23 cellular contexts compared by ENCODE assay signal in genomic region chr18:38796762-38797161, GRCh38.
"Had no signal": no experiment of that assay in that cellular context is flagged by ENCODE, and none has a peak within 500 bp of the region (broad histone marks: within the 10 kb centered on the region; RNA-seq: fewer than 3 reads in every experiment).

No MANE protein-coding gene starts in this region.

- DNase-seq: hippocampal formation; kidney; left colon; left lung; lower lobe of right lung; mammary epithelial cell; mesenchymal stem cell; naive thymus-derived CD8-positive, alpha-beta T cell; nucleus accumbens; pancreas; right lobe of liver; stimulated activated CD4-positive, alpha-beta T cell treated with anti-CD3 and anti-CD28 coated beads, Interleukin-1b, Interleukin-23, amount 100 ng/mL, for 48 hours; stimulated activated CD4-positive, alpha-beta T cell treated with anti-CD3 and anti-CD28 coated beads, Interleukin-2, amount 100 ng/mL, for 48 hours; stimulated activated CD4-positive, alpha-beta T cell treated with anti-CD3 and anti-CD28 coated beads, Interleukin-4, amount 100 ng/mL, for 4 hours; stimulated activated CD8-positive, alpha-beta memory T cell treated with anti-CD3 and anti-CD28 coated beads, Interleukin-4, amount 100 ng/mL, for 48 hours; stimulated activated naive CD4-positive, alpha-beta T cell treated with Interleukin-2 at 50 U/mL for 16 hours; stimulated activated naive CD8-positive, alpha-beta T cell treated with anti-CD3 and anti-CD28 coated beads, Interleukin-15, amount 100 ng/mL, for 72 hours; substantia nigra; testis; thyroid gland; transverse colon; upper lobe of left lung had no signal

- ATAC-seq: left colon; left lung; lower lobe of right lung; naive thymus-derived CD8-positive, alpha-beta T cell; pancreas; right lobe of liver; stimulated activated memory B cell treated with anti-CD40 and anti-IgM and Interleukin-4, amounts not matched to agents 10 μg/mL and 1 μg/mL and 100 μg/mL, for 72 hours; stimulated activated naive CD8-positive, alpha-beta T cell treated with anti-CD3 and anti-CD28 coated beads, Interleukin-15, amount 100 ng/mL, for 72 hours had no signal
